8 cellular contexts compared by ENCODE assay signal in genomic region chr3:14124223-14124614, GRCh38. TPM values are rescaled to one million over a fixed set of nuclear protein-coding genes. Genes with fewer than 3 reads are reported as not detected.
DNase-seq lines count a peak whose midpoint lies in the region; ATAC-seq and TF ChIP-seq lines count a peak whose summit lies in the region.

No MANE protein-coding gene starts in this region.

- intact Hi-C loops in ascending aorta (cut with DNase I), result loop anchor here (1.0 to 5.0 kb wide), 4 partner anchors 228 to 825 kb away; partner anchors contain the start of gene CCDC174

- H3K4me3 ChIP-seq in ascending aorta (peak overlapping the region; percentile 84 to 100), skeletal muscle cell (ENCODE audit: low read depth, low read length) (peak overlapping the region; percentile 98)

- H3K27me3 ChIP-seq in ascending aorta, result no peaks in the 10 kb centered on the region

- peak overlapping the region; percentile 96 to 98 for H3K27ac ChIP-seq in ascending aorta

- DNase-seq in D341Med (ENCODE audit: low spot score) (peak; percentile 74), HS-27A (ENCODE audit: low read depth) (peak; percentile 40), ascending aorta (ENCODE audit: low spot score in 2 of 2) (peak in 1 of 2 donors; percentile 79), hippocampal formation (lab: John Stamatoyannopoulos, UW) (peak; percentile 45 to 79), skeletal muscle cell (ENCODE audit: low read depth) (no peak), retina (no peak)

- ATAC-seq in GM21360 (IDR thresholded peaks at IDR 0.05; ENCODE audit: unreplicated experiment), result peak; percentile 25
- peak; percentile 9 for ATAC-seq in SK-N-SH treated with all-trans-retinoic acid at 6 μM for 48 hours

- H3K9me3 ChIP-seq in ascending aorta, result no peaks in the 10 kb centered on the region

- no peak for TF ChIP-seq CTCF in ascending aorta (IDR thresholded peaks at IDR 0.05)

- H3K4me1 ChIP-seq in ascending aorta, result peaks cover 19 to 26% of the 10 kb centered on the region in 2 donors

- H3K36me3 ChIP-seq in ascending aorta, result peaks cover 10 to 24% of the 10 kb centered on the region in 2 donors

TF ChIP-seq in SK-N-SH treated with all-trans-retinoic acid at 6 μM for 48 hours, 23 proteins besides CTCF, POLR2A, EP300 and RAD21:
- TF ChIP-seq ZNF70 (CRISPR knock-in tag; IDR thresholded peaks at IDR 0.05) (no peak), PATZ1 (CRISPR knock-in tag; IDR thresholded peaks at IDR 0.05; ENCODE audit: borderline replicate concordance) (no peak), ZFP30 (CRISPR knock-in tag; IDR thresholded peaks at IDR 0.05) (no peak), ZFP3 (CRISPR knock-in tag; IDR thresholded peaks at IDR 0.05) (peak; percentile 58; the same call in 1 of the 2 replicates), ISL1 (CRISPR knock-in tag; IDR thresholded peaks at IDR 0.05) (no peak), PPARA (CRISPR knock-in tag; IDR thresholded peaks at IDR 0.05; ENCODE audit: borderline replicate concordance) (no peak), CSRNP3 (CRISPR knock-in tag; IDR thresholded peaks at IDR 0.05) (no peak)

RNA-seq across cellular contexts. Expression of gene CHCHD4, which starts 0.5 kb away (rescaled TPM):
- 1.9 TPM for total RNA-seq in ascending aorta

RNA-seq across cellular contexts. Expression of gene TMEM43, which starts 0.6 kb away (rescaled TPM):
- total RNA-seq in ascending aorta, result 166 TPM

RNA-seq across cellular contexts. Expression of gene XPC, which starts 54.2 kb away (rescaled TPM):
- total RNA-seq in ascending aorta, result 48.9 TPM

RNA-seq across cellular contexts. Expression of gene LSM3, which starts 54.4 kb away (rescaled TPM):
- 3.9 TPM for total RNA-seq in ascending aorta

Comparison
In these comparisons a context has a peak if more than half of its experiments do, and no peak if none do; other contexts are left out.
1. DNase-seq: peak in D341Med (single experiment), HS-27A (single experiment) and hippocampal formation (2 of 2); none in skeletal muscle cell (single experiment) and retina (single experiment).